Comparison of ENCODE assay signal across 11 cellular contexts in the genomic region with DNA sequence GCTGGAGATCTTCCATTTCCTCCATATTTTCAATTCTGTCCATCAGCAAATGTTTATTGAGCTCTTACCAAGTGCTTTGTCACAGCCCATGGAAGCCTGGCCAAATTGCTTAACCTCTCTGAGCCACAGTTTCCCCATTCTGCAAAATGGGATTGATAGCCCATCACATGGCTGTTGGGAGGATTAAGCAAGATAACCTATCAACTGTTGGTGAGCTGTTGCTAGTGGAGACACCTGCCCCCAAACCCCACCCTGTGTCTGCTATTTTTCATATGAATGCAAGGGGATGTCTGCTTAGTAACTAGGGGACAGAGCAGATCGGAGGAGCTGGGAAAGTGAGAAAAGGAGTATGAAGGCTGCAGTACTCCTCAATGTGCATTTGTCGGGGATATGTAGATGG. TPM values are rescaled to one million over a fixed set of nuclear protein-coding genes. Genes with fewer than 3 reads are reported as not detected.
DNase-seq lines count a peak whose midpoint lies in the region; ATAC-seq and TF ChIP-seq lines count a peak whose summit lies in the region.
"Had no signal": no experiment of that assay in that cellular context is flagged by ENCODE, and none has a peak within 500 bp of the region (broad histone marks: within the 10 kb centered on the region; RNA-seq: fewer than 3 reads in every experiment).

No MANE protein-coding gene starts in this region.

- H3K27ac ChIP-seq in OCI-LY1 (ENCODE audit: low read depth, low read length, poor library complexity, severe bottlenecking): peak overlapping the region; percentile 92
- H3K27ac ChIP-seq in stomach smooth muscle (ENCODE audit: low read length): peak overlapping the region; percentile 24
- H3K27ac ChIP-seq in substantia nigra (ENCODE audit: low read depth, low read length, poor library complexity, severe bottlenecking): no peak overlapping the region

- H3K9me3 ChIP-seq in OCI-LY1 (ENCODE audit: low read length) (no peaks in the 10 kb centered on the region), stomach smooth muscle (ENCODE audit: control insufficient read depth in 2 of 2, low read length in 2 of 2) (no peaks in the 10 kb centered on the region), BE2C (no peaks in the 10 kb centered on the region)

- H3K27ac Mint-ChIP-seq in activated naive CD4-positive, alpha-beta T cell treated with anti-CD3 and anti-CD28 coated beads for 36 hours: peak overlapping the region; percentile 89
- peak overlapping the region; percentile 77 for H3K27ac Mint-ChIP-seq in central memory CD8-positive, alpha-beta T cell (ENCODE audit: low read depth)
- H3K27ac Mint-ChIP-seq: nephron had no signal

- H4K20me1 ChIP-seq in OCI-LY1 (ENCODE audit: insufficient read depth, low read length): no peaks in the 10 kb centered on the region

- no peaks in the 10 kb centered on the region for H3K79me2 ChIP-seq in OCI-LY1 (ENCODE audit: insufficient read depth, low read length)

- no peak for DNase-seq in activated naive CD4-positive, alpha-beta T cell treated with anti-CD3 and anti-CD28 coated beads for 36 hours
- no peak for DNase-seq in activated naive CD4-positive, alpha-beta T cell (lab: John Stamatoyannopoulos, UW)
- DNase-seq in central memory CD8-positive, alpha-beta T cell (ENCODE audit: low spot score in 2 of 2): no peak
- DNase-seq in substantia nigra (lab: John Stamatoyannopoulos, UW) (no peak), BE2C (no peak)
- DNase-seq: EL had no signal

- H3K4me1 ChIP-seq in OCI-LY1 (ENCODE audit: insufficient read depth, low read length, severe bottlenecking) (peaks cover 81% of the 10 kb centered on the region), stomach smooth muscle (ENCODE audit: control insufficient read depth, insufficient read depth, low read length) (peaks cover 34% of the 10 kb centered on the region), BE2C (no peaks in the 10 kb centered on the region)

- peaks cover 68% of the 10 kb centered on the region for H3K4me1 Mint-ChIP-seq in activated naive CD4-positive, alpha-beta T cell treated with anti-CD3 and anti-CD28 coated beads for 36 hours (ENCODE audit: low read depth)
- H3K4me1 Mint-ChIP-seq in central memory CD8-positive, alpha-beta T cell: peaks cover 61% of the 10 kb centered on the region

- H3K36me3 Mint-ChIP-seq in activated naive CD4-positive, alpha-beta T cell treated with anti-CD3 and anti-CD28 coated beads for 36 hours (ENCODE audit: low read depth): peaks cover 4% of the 10 kb centered on the region
- H3K36me3 Mint-ChIP-seq in central memory CD8-positive, alpha-beta T cell (ENCODE audit: insufficient read depth): peaks cover 9% of the 10 kb centered on the region

- H3K9ac ChIP-seq in OCI-LY1 (ENCODE audit: low read length) (peak overlapping the region; percentile 45; the same call in 1 of the 2 replicates), stomach smooth muscle (ENCODE audit: low read length in 2 of 2) (no peak overlapping the region)

- peak overlapping the region; percentile 61 for H3K4me3 Mint-ChIP-seq in activated naive CD4-positive, alpha-beta T cell treated with anti-CD3 and anti-CD28 coated beads for 36 hours
- peak overlapping the region; percentile 66 for H3K4me3 Mint-ChIP-seq in central memory CD8-positive, alpha-beta T cell

- H3K4me3 ChIP-seq in OCI-LY1 (ENCODE audit: low read depth, low read length, poor library complexity, severe bottlenecking) (peak overlapping the region; percentile 53), stomach smooth muscle (ENCODE audit: low read length in 2 of 2) (no peak overlapping the region), BE2C (ENCODE audit: low read depth, low read length) (no peak overlapping the region)
- H3K4me3 ChIP-seq: coronary artery had no signal

- no peaks in the 10 kb centered on the region for H3K9me3 Mint-ChIP-seq in activated naive CD4-positive, alpha-beta T cell treated with anti-CD3 and anti-CD28 coated beads for 36 hours
- H3K9me3 Mint-ChIP-seq in central memory CD8-positive, alpha-beta T cell: no peaks in the 10 kb centered on the region
- H3K9me3 Mint-ChIP-seq: nephron had no signal

- no peaks in the 10 kb centered on the region for H3K27me3 ChIP-seq in OCI-LY1 (ENCODE audit: insufficient read depth, low read length)
- H3K27me3 ChIP-seq in stomach smooth muscle (ENCODE audit: control insufficient read depth in 1 of 2, insufficient read depth in 2 of 2, low read length in 2 of 2): no peaks in the 10 kb centered on the region
- H3K27me3 ChIP-seq in BE2C: no peaks in the 10 kb centered on the region

- 0 out of 2 replicates have a peak, but pooled peaks cover 3% of the 10 kb centered on the region for H3F3A ChIP-seq in OCI-LY1 (ENCODE audit: insufficient read depth, low read length)

- TF ChIP-seq CTCF in OCI-LY1 (IDR thresholded peaks at IDR 0.05; ENCODE audit: low read length): no peak
- no peak for TF ChIP-seq CTCF in BE2C (IDR thresholded peaks at IDR 0.05; ENCODE audit: low read depth, low read length)

- ATAC-seq in central memory CD8-positive, alpha-beta T cell (replicated peaks; ENCODE audit: extremely low read depth, poor library complexity, severe bottlenecking): no peak
- ATAC-seq in HG02759 (IDR thresholded peaks at IDR 0.05; ENCODE audit: unreplicated experiment): no peak

- H2AFZ ChIP-seq in OCI-LY1 (ENCODE audit: low read length): no peak overlapping the region

- no peaks in the 10 kb centered on the region for H3K36me3 ChIP-seq in OCI-LY1 (ENCODE audit: insufficient read depth, low read length)
- H3K36me3 ChIP-seq in stomach smooth muscle (ENCODE audit: control insufficient read depth in 2 of 2, insufficient read depth in 2 of 2, low read length in 2 of 2): no peaks in the 10 kb centered on the region
- no peaks in the 10 kb centered on the region for H3K36me3 ChIP-seq in BE2C

- intact Hi-C loops in activated naive CD4-positive, alpha-beta T cell treated with anti-CD3 and anti-CD28 coated beads for 36 hours (cut with micrococcal nuclease): loop anchor here (1.0 to 2.0 kb wide), 2 partner anchors 11 to 120 kb away; partner anchors contain the start of gene CD46

- H3K4me2 ChIP-seq in OCI-LY1 (ENCODE audit: low read length): peak overlapping the region; percentile 49

- no peaks in the 10 kb centered on the region for H3K27me3 Mint-ChIP-seq in activated naive CD4-positive, alpha-beta T cell treated with anti-CD3 and anti-CD28 coated beads for 36 hours (ENCODE audit: low read depth)
- no peaks in the 10 kb centered on the region for H3K27me3 Mint-ChIP-seq in central memory CD8-positive, alpha-beta T cell

- CTCF ChIA-PET in activated naive CD4-positive, alpha-beta T cell treated with anti-CD3 and anti-CD28 coated beads for 36 hours (lab: Charles Lee): interaction anchor here (1.4 to 12.3 kb wide), 6 partner anchors 9 to 91 kb away, joined by 4 to 342 read pairs (median 8); no protein-coding TSS in a partner anchor

- no peaks in the 10 kb centered on the region for H3K9me2 ChIP-seq in OCI-LY1 (ENCODE audit: low read depth, low read length)

RNA-seq across cellular contexts. Expression of gene CD34, which starts 38.3 kb away (rescaled TPM):
- under 1 TPM; 0.02 TPM for total RNA-seq in activated naive CD4-positive, alpha-beta T cell treated with anti-CD3 and anti-CD28 coated beads for 36 hours
- 0.32 TPM for polyA plus RNA-seq in BE2C (2012; ENCODE audit: insufficient read depth, insufficient read length, low read depth)
